Comparison of ENCODE assay signal across 8 cellular contexts in the genomic region with DNA sequence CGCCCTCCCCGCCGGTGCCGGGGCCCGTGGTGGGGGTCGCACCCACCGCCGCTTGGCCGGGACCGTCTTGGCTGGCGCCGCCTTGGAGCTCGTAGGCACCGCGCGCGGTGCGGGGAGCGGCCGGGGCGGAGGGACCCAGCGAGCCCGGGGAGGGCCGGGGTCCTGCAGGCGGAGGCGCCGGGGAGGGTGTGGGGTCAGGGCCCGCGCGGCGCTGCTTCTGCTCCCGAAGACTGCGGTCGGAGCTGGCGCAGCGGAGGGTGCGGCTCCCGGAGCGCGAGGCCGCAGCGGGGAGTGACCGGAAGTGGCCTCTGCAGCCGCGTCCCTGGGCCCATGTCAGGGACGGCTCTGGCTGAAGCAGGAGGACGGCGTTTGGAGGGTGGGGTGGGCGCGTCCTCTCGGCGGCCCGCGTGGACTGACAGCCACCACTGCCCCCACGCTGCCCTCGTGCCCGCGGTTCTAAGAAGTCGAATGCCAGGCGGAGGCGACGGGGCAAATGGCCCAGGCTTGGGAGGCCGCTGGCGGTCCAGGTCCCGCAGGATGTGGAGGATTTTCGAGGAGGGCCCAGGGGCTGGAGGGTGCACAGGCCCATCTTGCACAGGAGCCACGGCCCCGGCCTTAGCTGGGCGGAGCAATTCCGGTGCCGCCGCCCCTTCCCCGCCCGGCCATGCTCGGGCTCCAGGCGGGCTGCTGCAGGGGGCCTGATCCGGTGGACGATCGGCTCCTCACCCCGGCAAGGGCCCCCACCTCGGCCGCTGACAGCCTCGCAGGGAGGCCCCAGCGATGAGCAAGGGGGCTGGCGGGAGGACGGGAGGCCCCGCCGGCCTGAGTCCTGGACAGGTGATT. TPM values are rescaled to one million over a fixed set of nuclear protein-coding genes. Genes with fewer than 3 reads are reported as not detected.
DNase-seq lines count a peak whose midpoint lies in the region; ATAC-seq, FAIRE-seq and TF ChIP-seq lines count a peak whose summit lies in the region.

No MANE protein-coding gene starts in this region.

- H3T11ph ChIP-seq in H9 (ENCODE audit: low read length), result no peak overlapping the region

- no peak overlapping the region for H3K4ac ChIP-seq in H9 (ENCODE audit: low read depth, low read length)

- H3K79me1 ChIP-seq in H9 (ENCODE audit: insufficient read depth, low read depth, low read length, poor library complexity, severe bottlenecking), result no peaks in the 10 kb centered on the region

- WGBS in H9 (ENCODE audit: extremely low coverage, insufficient read length, low lambda C conversion rate), result no CpG with 5 or more reads among the region's 88 CpGs

- no peak overlapping the region for H3K56ac ChIP-seq in H9 (ENCODE audit: insufficient read length, low read depth, low read length)

- peak overlapping the region; percentile 54 to 79 for H3K4me3 Mint-ChIP-seq in H9
- H3K4me3 Mint-ChIP-seq in WTC11, result peak overlapping the region; percentile 72
- H3K4me3 Mint-ChIP-seq in natural killer cell treated with Interleukin-12 subunit alpha and Interleukin-12 subunit beta and Interleukin-15 and Interleukin-18, amount 100 ng/mL, for 72 hours, result peak overlapping the region; percentile 18

- no peaks in the 10 kb centered on the region for H4K20me1 ChIP-seq in H9 (ENCODE audit: control insufficient read depth, insufficient read depth, insufficient read length)

- H3K36me3 Mint-ChIP-seq in H9 (ENCODE audit: insufficient read depth in 1 of 3, low read depth in 3 of 3) (peaks cover 0 to 4% (median 0%) of the 10 kb centered on the region in 3 experiments; a peak in 3 of 7 replicates), WTC11 (no peaks in the 10 kb centered on the region)
- H3K36me3 Mint-ChIP-seq in natural killer cell treated with Interleukin-12 subunit alpha and Interleukin-12 subunit beta and Interleukin-15 and Interleukin-18, amount 100 ng/mL, for 72 hours, result peaks cover 10% of the 10 kb centered on the region

- H4K8ac ChIP-seq in H9 (replicated peaks; ENCODE audit: insufficient read length, low read depth, low read length), result no peak overlapping the region

- no peak for FAIRE-seq in frontal cortex (lab: Jason Lieb, UNC)

- CTCF ChIA-PET in AG04449 (lab: Yijun Ruan, JAX) (interaction anchor here (1.1 kb wide), 1 partner anchor 261 kb away, joined by 3 read pairs; no protein-coding TSS in a partner anchor), WTC11 (lab: Charles Lee) (interaction anchor here (0.7 to 1.5 kb wide), 2 partner anchors 7 to 35 kb away, joined by 3 to 6 read pairs; no protein-coding TSS in a partner anchor)

- no peak overlapping the region for H3K18ac ChIP-seq in H9 (ENCODE audit: insufficient read length, low read depth, low read length)

- ATAC-seq in WTC11 (peak; percentile 84), GM18867 (IDR thresholded peaks at IDR 0.05; ENCODE audit: unreplicated experiment) (no peak)
- ATAC-seq in natural killer cell treated with Interleukin-12 subunit alpha and Interleukin-12 subunit beta and Interleukin-15 and Interleukin-18, amount 100 ng/mL, for 72 hours, result peak; percentile 58 to 66

- no peak overlapping the region for H3K27ac ChIP-seq in H9 (ENCODE audit: insufficient read length, low read depth, low read length)

- H4K5ac ChIP-seq in H9 (ENCODE audit: insufficient read length, low read depth, low read length), result no peak overlapping the region

- H3K9me3 ChIP-seq in H9 (ENCODE audit: control insufficient read depth, low read depth, low read length), result no peaks in the 10 kb centered on the region

- no peak overlapping the region for H2AK5ac ChIP-seq in H9 (ENCODE audit: insufficient read length, low read length)

- peak overlapping the region; percentile 60 for H3K4me3 ChIP-seq in AG04449 (ENCODE audit: low read depth, low read length)

- no peak overlapping the region for H2BK20ac ChIP-seq in H9 (ENCODE audit: low read depth, low read length, poor library complexity, severe bottlenecking)

- peak overlapping the region; percentile 51; the same call in 1 of the 2 replicates for H3K14ac ChIP-seq in H9 (ENCODE audit: insufficient read depth, low read length)

- H3K9me3 Mint-ChIP-seq in H9 (peaks cover 0 to 3% of the 10 kb centered on the region in 2 experiments; a peak in 4 of 5 replicates), WTC11 (no peaks in the 10 kb centered on the region)
- no peaks in the 10 kb centered on the region for H3K9me3 Mint-ChIP-seq in natural killer cell treated with Interleukin-12 subunit alpha and Interleukin-12 subunit beta and Interleukin-15 and Interleukin-18, amount 100 ng/mL, for 72 hours

- H3K27ac Mint-ChIP-seq in H9 (no peak overlapping the region), WTC11 (no peak overlapping the region)
- H3K27ac Mint-ChIP-seq in natural killer cell treated with Interleukin-12 subunit alpha and Interleukin-12 subunit beta and Interleukin-15 and Interleukin-18, amount 100 ng/mL, for 72 hours, result no peak overlapping the region

- H2BK120ac ChIP-seq in H9 (ENCODE audit: low read depth, low read length, poor library complexity, severe bottlenecking), result no peak overlapping the region

- no peak overlapping the region for H3K9ac ChIP-seq in H9 (ENCODE audit: extremely low read depth, insufficient read length, low read length)

- peaks cover 4% of the 10 kb centered on the region; the same call in 1 of the 2 replicates for H3K27me3 ChIP-seq in H9 (ENCODE audit: insufficient read depth, low read length)

- peaks cover 53% of the 10 kb centered on the region for H3K27me3 Mint-ChIP-seq in H9 (ENCODE audit: low read depth)
- peaks cover 54% of the 10 kb centered on the region for H3K27me3 Mint-ChIP-seq in WTC11 (ENCODE audit: low read depth)
- peaks cover 23 to 40% of the 10 kb centered on the region in 2 donors for H3K27me3 Mint-ChIP-seq in natural killer cell treated with Interleukin-12 subunit alpha and Interleukin-12 subunit beta and Interleukin-15 and Interleukin-18, amount 100 ng/mL, for 72 hours

- no peak overlapping the region for H2BK12ac ChIP-seq in H9 (ENCODE audit: insufficient read length, low read depth, low read length)

- H2BK15ac ChIP-seq in H9 (ENCODE audit: low read depth, low read length), result no peak overlapping the region; the same call in 1 of the 2 replicates

- no peaks in the 10 kb centered on the region for H3K79me2 ChIP-seq in H9 (ENCODE audit: insufficient read depth, low read length)

- TF ChIP-seq CTCF in AG04449 (IDR thresholded peaks at IDR 0.05; ENCODE audit: insufficient read depth, low read length, missing control alignments) (no peak), H9 (conservative IDR thresholded peaks at IDR 0.05) (no peak), WTC11 (IDR thresholded peaks at IDR 0.05) (no peak)

- peaks cover 4 to 11% of the 10 kb centered on the region in 2 experiments for H3K4me1 Mint-ChIP-seq in H9
- H3K4me1 Mint-ChIP-seq in WTC11, result peaks cover 12% of the 10 kb centered on the region
- H3K4me1 Mint-ChIP-seq in natural killer cell treated with Interleukin-12 subunit alpha and Interleukin-12 subunit beta and Interleukin-15 and Interleukin-18, amount 100 ng/mL, for 72 hours (ENCODE audit: low read depth in 2 of 2), result peaks cover 6 to 12% of the 10 kb centered on the region in 2 donors

- no peak overlapping the region for H4K91ac ChIP-seq in H9 (ENCODE audit: insufficient read length, low read depth, low read length)

- H3K4me1 ChIP-seq in H9 (ENCODE audit: insufficient read depth, low read length), result no peaks in the 10 kb centered on the region; the same call in 1 of the 2 replicates

- peaks cover 8% of the 10 kb centered on the region for H3K23me2 ChIP-seq in H9 (ENCODE audit: insufficient read length, low read depth, low read length, poor library complexity, severe bottlenecking)

- no peak overlapping the region for H2AFZ ChIP-seq in H9 (ENCODE audit: low read length)

- peak overlapping the region; percentile 55 for H3K4me2 ChIP-seq in H9 (ENCODE audit: insufficient read depth, insufficient read length, low read length)

- POLR2A ChIA-PET in AG04449 (lab: Yijun Ruan, JAX) (no interaction called here), WTC11 (lab: Charles Lee) (interaction anchor here (0.6 kb wide), 1 partner anchor 180 kb away, joined by 3 read pairs; the partner anchor contains the start of gene AHCTF1)

- H3K23ac ChIP-seq in H9 (ENCODE audit: insufficient read length, low read depth, low read length), result no peak overlapping the region

- no peak overlapping the region for H2BK5ac ChIP-seq in H9 (ENCODE audit: insufficient read length, low read length)

- DNase-seq in AG04449 (ENCODE audit: low read depth, low spot score), result no peak
- DNase-seq in H9, result peak; percentile 61
- DNase-seq in WTC11 (ENCODE audit: low spot score), result peak; percentile 54
- peak; percentile 71 to 74 for DNase-seq in frontal cortex (ENCODE audit: low spot score in 2 of 2)
- no peak for DNase-seq in natural killer cell treated with Interleukin-12 subunit alpha and Interleukin-12 subunit beta and Interleukin-15 and Interleukin-18, amount 100 ng/mL, for 72 hours (ENCODE audit: low spot score)
- no peak for DNase-seq in NOMO-1 treated with dmso at 0.1 percent for 144 hours (lab: John Stamatoyannopoulos, UW; ENCODE audit: unreplicated experiment)
- no peak for DNase-seq in activated effector memory CD4-positive, alpha-beta T cell treated with Interleukin-2 at 50 U/mL for 16 hours

TF ChIP-seq in WTC11, 78 proteins besides CTCF, POLR2A, EP300 and RAD21 (continues in another document):
- 0 out of 2 replicates have a peak, but pooled peaks have one; percentile 2 for TF ChIP-seq USF2 (CRISPR knock-in tag; IDR thresholded peaks at IDR 0.05)
- 0 out of 2 replicates have a peak, but pooled peaks have one; percentile 55 for TF ChIP-seq CBFB (CRISPR knock-in tag; IDR thresholded peaks at IDR 0.05; ENCODE audit: low read depth)

RNA-seq across cellular contexts. Expression of gene ZNF669, which starts 7.7 kb away (rescaled TPM):
- 19.2 and 19.5 TPM in 2 replicates for total RNA-seq in H9 (2021)
- 15.2 to 18.3 TPM (median 16.6 TPM) in 3 replicates for total RNA-seq in WTC11 (2021)
- 44.8 TPM for total RNA-seq in frontal cortex
- 10 to 100 TPM; 10.5 to 11.0 TPM for total RNA-seq in natural killer cell treated with Interleukin-12 subunit alpha and Interleukin-12 subunit beta and Interleukin-15 and Interleukin-18, amount 100 ng/mL, for 72 hours

RNA-seq across cellular contexts. Expression of gene ZNF670, which starts 33.2 kb away (rescaled TPM):
- total RNA-seq in H9 (2021), result 12.8 and 13.9 TPM in 2 replicates
- total RNA-seq in WTC11 (2021), result 11.1 to 12.7 TPM (median 12.7 TPM) in 3 replicates
- 25.3 TPM for total RNA-seq in frontal cortex
- total RNA-seq in natural killer cell treated with Interleukin-12 subunit alpha and Interleukin-12 subunit beta and Interleukin-15 and Interleukin-18, amount 100 ng/mL, for 72 hours, result 1 to 10 TPM; 3.0 to 3.2 TPM

RNA-seq across cellular contexts. Expression of gene ZNF124, which starts 60.0 kb away (rescaled TPM):
- total RNA-seq in H9 (2021) (50.6 and 50.9 TPM in 2 replicates), WTC11 (2021) (31.8 to 33.8 TPM (median 33.0 TPM) in 3 replicates), frontal cortex (671 TPM)
- total RNA-seq in natural killer cell treated with Interleukin-12 subunit alpha and Interleukin-12 subunit beta and Interleukin-15 and Interleukin-18, amount 100 ng/mL, for 72 hours, result 10 to 100 TPM; 16.2 to 25.9 TPM

Comparison
In these comparisons a context has a peak if more than half of its experiments do, and no peak if none do; other contexts are left out.
1. DNase-seq: peak in H9 (single experiment), WTC11 (single experiment) and frontal cortex (2 of 2); none in AG04449 (single experiment), natural killer cell treated with Interleukin-12 subunit alpha and Interleukin-12 subunit beta and Interleukin-15 and Interleukin-18, amount 100 ng/mL, for 72 hours (single experiment), NOMO-1 treated with dmso at 0.1 percent for 144 hours (single experiment) and activated effector memory CD4-positive, alpha-beta T cell treated with Interleukin-2 at 50 U/mL for 16 hours (single experiment).
2. H3K4me3 Mint-ChIP-seq: peak in every context shown above with its lines; median percentile 72 in WTC11; 66 in H9; 18 in natural killer cell treated with Interleukin-12 subunit alpha and Interleukin-12 subunit beta and Interleukin-15 and Interleukin-18, amount 100 ng/mL, for 72 hours.
3. RNA of gene ZNF124, which starts 60.0 kb away (total RNA-seq): 671 TPM in frontal cortex (single experiment); 50.6 to 50.9 TPM in H9, 31.8 to 33.8 TPM in WTC11 and 16.2 to 25.9 TPM in natural killer cell treated with Interleukin-12 subunit alpha and Interleukin-12 subunit beta and Interleukin-15 and Interleukin-18, amount 100 ng/mL, for 72 hours; every median in the first group is over 10 times any median in the second.